30 cellular contexts compared by ENCODE assay signal in the genomic region with DNA sequence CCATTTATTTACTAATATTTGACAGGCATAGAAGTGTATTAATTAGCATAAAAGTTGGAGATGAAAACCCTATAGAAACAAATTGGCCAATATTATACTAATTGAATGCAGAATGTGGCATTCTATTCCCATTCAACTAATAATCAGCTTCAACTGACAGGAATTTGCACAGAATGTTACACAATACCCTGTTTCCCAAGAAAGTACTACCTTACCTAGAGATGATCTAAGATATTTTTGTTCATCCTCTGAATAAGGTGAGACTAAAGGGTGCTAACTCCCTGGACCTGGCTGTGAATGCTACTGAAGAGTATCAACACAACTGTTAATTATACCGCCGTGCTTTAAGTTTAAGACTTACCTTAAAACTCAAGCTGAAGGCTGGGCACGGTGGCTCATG.
"Had no signal": no experiment of that assay in that cellular context is flagged by ENCODE, and none has a peak within 500 bp of the region (broad histone marks: within the 10 kb centered on the region; RNA-seq: fewer than 3 reads in every experiment).

No MANE protein-coding gene starts in this region.

- H3K4me3 Mint-ChIP-seq: naive thymus-derived CD4-positive, alpha-beta T cell; natural killer cell treated with Interleukin-12 subunit alpha and Interleukin-12 subunit beta and Interleukin-15 and Interleukin-18, amount 100 ng/mL, for 72 hours; nephron progenitor cell; neural crest cell; stimulated activated effector memory CD8-positive, alpha-beta T cell treated with anti-CD3 and anti-CD28 coated beads, Interleukin-12 subunit alpha, Interleukin-12 subunit beta, amount 100 ng/mL, for 72 hours; stimulated activated naive B cell treated with anti-CD40 and anti-IgM and Interleukin-4, amounts not matched to agents 10 μg/mL and 1 μg/mL and 100 μg/mL, for 72 hours; stimulated activated naive CD8-positive, alpha-beta T cell treated with anti-CD3 and anti-CD28 coated beads, Interleukin-15, Interleukin-2, amounts not matched to agents 100 ng/mL and 50 ng/mL, for 24 hours had no signal

- H3K4me2 ChIP-seq: smooth muscle cell had no signal

- H3K4me1 Mint-ChIP-seq: neural crest cell; stimulated activated effector memory CD8-positive, alpha-beta T cell treated with anti-CD3 and anti-CD28 coated beads, Interleukin-12 subunit alpha, Interleukin-12 subunit beta, amount 100 ng/mL, for 72 hours had no signal

- H2AFZ ChIP-seq: parathyroid adenoma had no signal

- H3K9me3 ChIP-seq: ovary, psoas muscle, spleen, stomach, thoracic aorta, thyroid gland, tibial nerve, upper lobe of left lung, vagina had no signal

- DNase-seq: naive thymus-derived CD4-positive, alpha-beta T cell; nephron progenitor cell; occipital lobe; ovary; posterior cingulate gyrus; psoas muscle; spleen; stimulated activated CD4-positive, alpha-beta T cell treated with anti-CD3 and anti-CD28 coated beads, Interleukin-12 subunit alpha, Interleukin-12 subunit beta, amount 100 ng/mL, for 4 hours; stimulated activated CD4-positive, alpha-beta T cell treated with anti-CD3 and anti-CD28 coated beads, Interleukin-2, amount 100 ng/mL, for 24 hours; stimulated activated CD4-positive, alpha-beta T cell treated with anti-CD3 and anti-CD28 coated beads, Interleukin-2, amount 100 ng/mL, for 48 hours; stimulated activated CD4-positive, alpha-beta T cell treated with anti-CD3 and anti-CD28 coated beads, Interleukin-4, amount 100 ng/mL, for 24 hours; stimulated activated naive B cell treated with anti-CD40 and anti-IgM and Interleukin-4, amounts not matched to agents 10 μg/mL and 1 μg/mL and 100 μg/mL, for 72 hours; stimulated activated naive CD4-positive, alpha-beta T cell treated with Interleukin-2 at 50 U/mL for 16 hours; stomach; thyroid gland; upper lobe of left lung had no signal

- H3K9ac ChIP-seq: parathyroid adenoma had no signal

- H3K4me3 ChIP-seq: ovary, psoas muscle, skin epidermis, smooth muscle cell, spleen, stomach, thoracic aorta, thyroid gland, tibial nerve, upper lobe of left lung, vagina had no signal

- H3K27ac Mint-ChIP-seq: progenitor cell of endocrine pancreas; stimulated activated effector memory CD8-positive, alpha-beta T cell treated with anti-CD3 and anti-CD28 coated beads, Interleukin-12 subunit alpha, Interleukin-12 subunit beta, amount 100 ng/mL, for 72 hours; stimulated activated naive B cell treated with anti-CD40 and anti-IgM and Interleukin-4, amounts not matched to agents 10 μg/mL and 1 μg/mL and 100 μg/mL, for 72 hours had no signal

- H3K27me3 ChIP-seq: ovary, spleen, stomach, thyroid gland, tibial nerve, upper lobe of left lung, vagina had no signal

- H3K36me3 ChIP-seq: ovary had no signal

- H3K27ac ChIP-seq: ovary, parathyroid adenoma, psoas muscle, skin epidermis, spleen, stomach, thoracic aorta, thyroid gland, tibial nerve, upper lobe of left lung, vagina had no signal

- H3K27me3 Mint-ChIP-seq: naive thymus-derived CD4-positive, alpha-beta T cell; natural killer cell treated with Interleukin-12 subunit alpha and Interleukin-12 subunit beta and Interleukin-15 and Interleukin-18, amount 100 ng/mL, for 72 hours; progenitor cell of endocrine pancreas; stimulated activated naive B cell treated with anti-CD40 and anti-IgM and Interleukin-4, amounts not matched to agents 10 μg/mL and 1 μg/mL and 100 μg/mL, for 72 hours; stimulated activated naive CD8-positive, alpha-beta T cell treated with anti-CD3 and anti-CD28 coated beads, Interleukin-15, Interleukin-2, amounts not matched to agents 100 ng/mL and 50 ng/mL, for 24 hours had no signal

- FAIRE-seq: urothelium cell line had no signal

- ATAC-seq: naive thymus-derived CD4-positive, alpha-beta T cell; natural killer cell treated with Interleukin-12 subunit alpha and Interleukin-12 subunit beta and Interleukin-15 and Interleukin-18, amount 100 ng/mL, for 72 hours; psoas muscle; right cardiac atrium; sciatic nerve; stimulated activated effector memory CD8-positive, alpha-beta T cell treated with anti-CD3 and anti-CD28 coated beads, Interleukin-12 subunit alpha, Interleukin-12 subunit beta, amount 100 ng/mL, for 72 hours; stimulated activated naive B cell treated with anti-CD40 and anti-IgM and Interleukin-4, amounts not matched to agents 10 μg/mL and 1 μg/mL and 100 μg/mL, for 72 hours had no signal
